8 cellular contexts compared by ENCODE assay signal in genomic region chr1:18100493-18101063, GRCh38. TPM values are rescaled to one million over a fixed set of nuclear protein-coding genes. Genes with fewer than 3 reads are reported as not detected.
A peak's percentile ranks its signal among the peaks of the same experiment; 100 is the strongest.
DNase-seq lines count a peak whose midpoint lies in the region; ATAC-seq and TF ChIP-seq lines count a peak whose summit lies in the region.

No MANE protein-coding gene starts in this region.

- H3K27ac ChIP-seq in thoracic aorta = no peak overlapping the region

- H3K27me3 ChIP-seq in thoracic aorta (replicated peaks; ENCODE audit: insufficient read depth) = no peaks in the 10 kb centered on the region

- intact Hi-C loops in mucosa of descending colon (cut with DNase I, micrococcal nuclease) = loop anchor here (5.0 to 10.0 kb wide), 2 partner anchors 176 to 438 kb away; no protein-coding TSS in a partner anchor

- TF ChIP-seq CTCF in GM12875 (IDR thresholded peaks at IDR 0.05; ENCODE audit: borderline replicate concordance, insufficient read depth, low read depth, low read length) = peak; percentile 73; the same call in 1 of the 2 replicates
- peak; percentile 55 for TF ChIP-seq CTCF in mucosa of descending colon (IDR thresholded peaks at IDR 0.05)
- peak; percentile 81 for TF ChIP-seq CTCF in thoracic aorta (IDR thresholded peaks at IDR 0.05)

- peak; percentile 87 for DNase-seq in AG08395 (ENCODE audit: low spot score)
- DNase-seq in NCI-H2171 (lab: John Stamatoyannopoulos, UW) = peak; percentile 27
- DNase-seq in activated CD4-positive, alpha-beta T cell treated with anti-CD3 and anti-CD28 coated beads for 4 hours = peak; percentile 8 to 46
- DNase-seq in epidermal melanocyte (ENCODE audit: insufficient read length, low spot score) = peak; percentile 43
- DNase-seq in mucosa of descending colon = peak in 2 of 3 donors; percentile 69 to 87
- peak; percentile 51 for DNase-seq in thoracic aorta (ENCODE audit: low spot score)

- no peaks in the 10 kb centered on the region for H3K36me3 ChIP-seq in mucosa of descending colon (ENCODE audit: low read depth)
- no peaks in the 10 kb centered on the region for H3K36me3 ChIP-seq in thoracic aorta

- peaks cover 4% of the 10 kb centered on the region for H3K4me1 ChIP-seq in mucosa of descending colon (ENCODE audit: low read depth)
- peaks cover 0 to 6% of the 10 kb centered on the region in 2 donors for H3K4me1 ChIP-seq in thoracic aorta (ENCODE audit: control insufficient read depth in 1 of 2, low read depth in 2 of 2)

- ATAC-seq in mucosa of descending colon (peak; percentile 93), thoracic aorta (ENCODE audit: insufficient number of reproducible peaks, low FRiP score, low read depth) (peak; percentile 55), GM19035 (IDR thresholded peaks at IDR 0.05; ENCODE audit: unreplicated experiment) (no peak)

- no peak overlapping the region for H3K4me3 ChIP-seq in GM12875 (ENCODE audit: low read depth, low read length)
- no peak overlapping the region for H3K4me3 ChIP-seq in mucosa of descending colon
- no peak overlapping the region for H3K4me3 ChIP-seq in thoracic aorta

- H3K9me3 ChIP-seq in mucosa of descending colon (no peaks in the 10 kb centered on the region), thoracic aorta (no peaks in the 10 kb centered on the region)

RNA-seq across cellular contexts. Expression of gene IGSF21, which starts 7.0 kb away (rescaled TPM):
- total RNA-seq in mucosa of descending colon (1 to 10 TPM in 1 of 3 donors, under 1 TPM in 2; 0.70 to 1.4 (median 0.96) TPM), thoracic aorta (10 to 100 TPM in 1 of 2 donors, 1 to 10 TPM in 1; 5.0 to 10.9 TPM)

Comparison
In these comparisons a context has a peak if more than half of its experiments do, and no peak if none do; other contexts are left out.
1. DNase-seq: peak in every context shown above with its lines; median percentile 87 in AG08395; 78 in mucosa of descending colon; 51 in thoracic aorta; 43 in epidermal melanocyte; 27 in NCI-H2171; 27 in activated CD4-positive, alpha-beta T cell treated with anti-CD3 and anti-CD28 coated beads for 4 hours.